8 cellular contexts compared by ENCODE assay signal in genomic region chr22:36029406-36029755, GRCh38. TPM values are rescaled to one million over a fixed set of nuclear protein-coding genes. Genes with fewer than 3 reads are reported as not detected.
DNase-seq lines count a peak whose midpoint lies in the region; ATAC-seq, FAIRE-seq and TF ChIP-seq lines count a peak whose summit lies in the region.

No MANE protein-coding gene starts in this region.

- TF ChIP-seq RAD21 in HepG2 (CRISPR knock-in tag; IDR thresholded peaks at IDR 0.05): no peak

- peak overlapping the region; percentile 62 for H2AFZ ChIP-seq in HepG2 (ENCODE audit: low read length)

- TF ChIP-seq EP300 in HepG2 (IDR thresholded peaks at IDR 0.05; ENCODE audit: low read depth in 2 of 2, low read length in 2 of 2): no peak
- TF ChIP-seq EP300 in HepG2 (CRISPR knock-in tag; IDR thresholded peaks at IDR 0.05; ENCODE audit: borderline replicate concordance): no peak

- H3K4me1 ChIP-seq in HepG2 (ENCODE audit: insufficient read depth, low read length): peaks cover 64% of the 10 kb centered on the region
- no peaks in the 10 kb centered on the region for H3K4me1 ChIP-seq in thymus (ENCODE audit: control insufficient read depth, insufficient read depth, low read length)

- H3K27me3 Mint-ChIP-seq in activated CD8-positive, alpha-beta memory T cell treated with anti-CD3 and anti-CD28 coated beads, Interleukin-2, amount 10 ng/mL, durations not matched to agents 7 days and 5 days: peaks cover 50% of the 10 kb centered on the region

- H3K9me3 Mint-ChIP-seq in activated CD8-positive, alpha-beta memory T cell treated with anti-CD3 and anti-CD28 coated beads, Interleukin-2, amount 10 ng/mL, durations not matched to agents 7 days and 5 days (ENCODE audit: low read depth): no peaks in the 10 kb centered on the region

- H4K20me1 ChIP-seq in HepG2 (ENCODE audit: insufficient read depth, low read length): no peaks in the 10 kb centered on the region

- H3K27me3 ChIP-seq in HepG2 (ENCODE audit: control insufficient read depth in 1 of 2, insufficient read depth in 2 of 2, low read length in 2 of 2) (no peaks in the 10 kb centered on the region; a peak in 1 of 5 replicates), thymus (ENCODE audit: control insufficient read depth, insufficient read depth) (peaks cover 14% of the 10 kb centered on the region)

- H3K4me1 Mint-ChIP-seq in activated CD8-positive, alpha-beta memory T cell treated with anti-CD3 and anti-CD28 coated beads, Interleukin-2, amount 10 ng/mL, durations not matched to agents 7 days and 5 days: peaks cover 16% of the 10 kb centered on the region

- H3K27ac ChIP-seq in HepG2 (ENCODE audit: extremely low read length, insufficient read depth, low read length) (peak overlapping the region; percentile 40), thymus (ENCODE audit: low read depth) (peak overlapping the region; percentile 60)

- CTCF ChIA-PET in activated CD8-positive, alpha-beta memory T cell treated with anti-CD3 and anti-CD28 coated beads, Interleukin-2, amount 10 ng/mL, durations not matched to agents 7 days and 5 days (lab: Charles Lee): interaction anchor here (4.1 kb wide), 1 partner anchor 37 kb away, joined by 33 read pairs; no protein-coding TSS in a partner anchor
- CTCF ChIA-PET in HepG2 (lab: Yijun Ruan, JAX; ENCODE audit: low intra/inter-chr PET ratio, low total read pairs): no interaction called here

- TF ChIP-seq CTCF in HepG2 (CRISPR knock-in tag; IDR thresholded peaks at IDR 0.05): no peak

- peak overlapping the region; percentile 82 for H3K4me2 ChIP-seq in HepG2 (ENCODE audit: low read depth, low read length)

- no peaks in the 10 kb centered on the region for H3K36me3 ChIP-seq in HepG2 (replicated peaks in 1 of 2; ENCODE audit: control insufficient read depth in 1 of 2, insufficient read depth in 2 of 2, low read length in 2 of 2)
- no peaks in the 10 kb centered on the region for H3K36me3 ChIP-seq in thymus (ENCODE audit: control insufficient read depth, insufficient read depth)

- peak overlapping the region; percentile 84 for H3K4me3 Mint-ChIP-seq in activated CD8-positive, alpha-beta memory T cell treated with anti-CD3 and anti-CD28 coated beads, Interleukin-2, amount 10 ng/mL, durations not matched to agents 7 days and 5 days

- peaks cover 34% of the 10 kb centered on the region for H3K79me2 ChIP-seq in HepG2 (ENCODE audit: insufficient read depth, low read length)

- H3K4me3 ChIP-seq in HepG2 (replicated peaks in 1 of 3; ENCODE audit: insufficient read depth in 1 of 3, low read depth in 2 of 3, low read length in 3 of 3) (peak overlapping the region; percentile 49 to 96 (median 93)), thymus (ENCODE audit: low read length) (peak overlapping the region; percentile 84)

- TF ChIP-seq POLR2A in HepG2 (IDR thresholded peaks at IDR 0.05; ENCODE audit: insufficient read depth in 1 of 2, low read depth in 2 of 2, low read length in 2 of 2) (no peak), erythroblast (IDR thresholded peaks at IDR 0.05; ENCODE audit: low read length) (no peak)

- no peak overlapping the region for H3K27ac Mint-ChIP-seq in activated CD8-positive, alpha-beta memory T cell treated with anti-CD3 and anti-CD28 coated beads, Interleukin-2, amount 10 ng/mL, durations not matched to agents 7 days and 5 days

- 27% methylated on average over 7 of the region's 7 CpGs for whole genome bisulfite sequencing in HepG2 (ENCODE audit: low lambda C conversion rate)
- WGBS in thymus: 39% methylated on average over 7 of the region's 7 CpGs

- peak overlapping the region; percentile 46 for H3K9ac ChIP-seq in HepG2 (ENCODE audit: insufficient read depth, low read depth, low read length)

- POLR2A ChIA-PET in HepG2 (lab: Yijun Ruan, JAX): interaction anchor here (0.7 to 3.3 kb wide), 14 partner anchors 10 to 730 kb away, joined by 3 to 20 read pairs (median 4); partner anchors contain the start of genes APOL6 and TOM1

- no peak for DNase-seq in activated CD8-positive, alpha-beta memory T cell treated with anti-CD3 and anti-CD28 coated beads, Interleukin-2, amount 10 ng/mL, durations not matched to agents 7 days and 5 days
- DNase-seq in activated CD8-positive, alpha-beta memory T cell treated with anti-CD3 and anti-CD28 coated beads, Interleukin-2, amount 50 U/mL, for 48 hours: no peak
- DNase-seq in amniotic epithelial cell (ENCODE audit: low read depth) (peak; percentile 50), HepG2 (ENCODE audit: low spot score) (no peak), erythroblast (lab: John Stamatoyannopoulos, UW) (no peak), NCI-H69 (lab: John Stamatoyannopoulos, UW) (no peak)

- in situ Hi-C loops in HepG2 (cut with HindIII; ENCODE audit: extremely low pct_ligation_motif_present, low pct_unique_long_range_greater_than_20kb): no loop called here

- no TSS peak for BruUV-seq in HepG2 (replicated peaks; lab: Mats Ljungman, UMichigan)

- intact Hi-C loops in HepG2 (cut with micrococcal nuclease; ENCODE audit: unreplicated experiment): no loop called here

- no peak for ATAC-seq in activated CD8-positive, alpha-beta memory T cell treated with anti-CD3 and anti-CD28 coated beads, Interleukin-2, amount 10 ng/mL, durations not matched to agents 7 days and 5 days
- ATAC-seq in HepG2: no peak
- ATAC-seq in GM18907 (IDR thresholded peaks at IDR 0.05; ENCODE audit: unreplicated experiment): no peak

- H3K9me3 ChIP-seq in HepG2 (ENCODE audit: low read length) (no peaks in the 10 kb centered on the region), thymus (ENCODE audit: control insufficient read depth) (no peaks in the 10 kb centered on the region)

- FAIRE-seq in HepG2 (lab: Jason Lieb, UNC): no peak

- peaks cover 2% of the 10 kb centered on the region for H3K36me3 Mint-ChIP-seq in activated CD8-positive, alpha-beta memory T cell treated with anti-CD3 and anti-CD28 coated beads, Interleukin-2, amount 10 ng/mL, durations not matched to agents 7 days and 5 days

TF ChIP-seq in HepG2, 621 proteins besides CTCF, POLR2A, EP300 and RAD21 (continues in another document):
- TF ChIP-seq ZNF205 (CRISPR knock-in tag; IDR thresholded peaks at IDR 0.05) (no peak), SOX5 (CRISPR knock-in tag; IDR thresholded peaks at IDR 0.05; ENCODE audit: borderline replicate concordance) (no peak)

RNA-seq across cellular contexts. Expression of gene RBFOX2, which starts 0.8 kb away (rescaled TPM):
- 1 to 10 TPM in 1 of 2 experiments, under 1 TPM in 1; 0.99 to 1.9 TPM for total RNA-seq in activated CD8-positive, alpha-beta memory T cell treated with anti-CD3 and anti-CD28 coated beads, Interleukin-2, amount 10 ng/mL, durations not matched to agents 7 days and 5 days
- total RNA-seq in HepG2 (2016; rRNA removed; fragmentation: Illumina TruSeq; extraction: Trizol): 36.9 and 37.3 TPM in 2 replicates
- 4.1 and 5.4 TPM in 2 replicates for total RNA-seq in HepG2 (2016; cell fraction: cytosol; rRNA removed; fragmentation: Illumina TruSeq; extraction: Trizol; ENCODE audit: low read depth)
- 29.4 and 37.9 TPM in 2 replicates for total RNA-seq in HepG2 (2016; cell fraction: insoluble cytoplasmic fraction; rRNA removed; fragmentation: Illumina TruSeq; extraction: Trizol)
- total RNA-seq in HepG2 (2016; cell fraction: membrane; rRNA removed; fragmentation: Illumina TruSeq; extraction: Trizol): 12.7 and 14.1 TPM in 2 replicates
- 40.3 and 46.5 TPM in 2 replicates for total RNA-seq in HepG2 (2016; cell fraction: nucleus; rRNA removed; fragmentation: Illumina TruSeq; extraction: Trizol)
- polyA plus RNA-seq in HepG2 (2011; rRNA removed) (39.8 and 40.4 TPM in 2 replicates), thymus (10.2 TPM)
- polyA plus RNA-seq in HepG2 (2011; cell fraction: cytosol; rRNA removed): 32.4 and 33.2 TPM in 2 replicates
- 47.0 and 52.8 TPM in 2 replicates for polyA plus RNA-seq in HepG2 (2011; cell fraction: nucleus; rRNA removed)
- 25.9 and 28.2 TPM in 2 replicates for polyA plus RNA-seq in HepG2 (2012)
- polyA plus RNA-seq in HepG2 (2016; cell fraction: cytosol; fragmentation: Illumina TruSeq; extraction: Trizol; ENCODE audit: low read depth): 3.8 and 4.4 TPM in 2 replicates
- polyA plus RNA-seq in HepG2 (2016; cell fraction: insoluble cytoplasmic fraction; fragmentation: Illumina TruSeq; extraction: Trizol; ENCODE audit: low read depth): 27.0 and 32.5 TPM in 2 replicates
- 6.8 and 8.3 TPM in 2 replicates for polyA plus RNA-seq in HepG2 (2016; cell fraction: membrane; fragmentation: Illumina TruSeq; extraction: Trizol; ENCODE audit: low read depth)
- polyA plus RNA-seq in HepG2 (2016; cell fraction: nucleus; fragmentation: Illumina TruSeq; extraction: Trizol; ENCODE audit: insufficient read depth, low read depth): 34.2 and 36.8 TPM in 2 replicates
- 64.1 and 120 TPM in 2 replicates for polyA minus RNA-seq in HepG2 (2011; rRNA and poly(A)+ RNA removed; ENCODE audit: low replicate concordance)
- 20.7 and 23.3 TPM in 2 replicates for polyA minus RNA-seq in HepG2 (2011; cell fraction: cytosol; rRNA and poly(A)+ RNA removed)
- polyA minus RNA-seq in HepG2 (2011; cell fraction: nucleus; rRNA and poly(A)+ RNA removed): 58.3 and 60.9 TPM in 2 replicates
